9 cellular contexts compared by ENCODE assay signal in genomic region chr17:35809855-35810461, GRCh38. TPM values are rescaled to one million over a fixed set of nuclear protein-coding genes. Genes with fewer than 3 reads are reported as not detected.
DNase-seq lines count a peak whose midpoint lies in the region; ATAC-seq and TF ChIP-seq lines count a peak whose summit lies in the region.
"Had no signal": no experiment of that assay in that cellular context is flagged by ENCODE, and none has a peak within 500 bp of the region (broad histone marks: within the 10 kb centered on the region; RNA-seq: fewer than 3 reads in every experiment).

No MANE protein-coding gene starts in this region.

- no peak for TF ChIP-seq POLR2A in ovary (IDR thresholded peaks at IDR 0.05)

- POLR2A ChIA-PET in activated CD4-positive, alpha-beta T cell treated with anti-CD3 and anti-CD28 coated beads for 36 hours (lab: Charles Lee) = interaction anchor here (0.6 to 3.6 kb wide), 3 partner anchors 45 to 831 kb away, joined by 3 to 37 read pairs (median 5); no protein-coding TSS in a partner anchor

- CTCF ChIA-PET in activated CD4-positive, alpha-beta T cell treated with anti-CD3 and anti-CD28 coated beads for 36 hours (lab: Charles Lee) = interaction anchor here (0.6 to 6.4 kb wide), 14 partner anchors 10 to 1207 kb away, joined by 3 to 123 read pairs (median 4); partner anchors contain the start of genes C17orf50 and MMP28

- no peaks in the 10 kb centered on the region for H3K27me3 ChIP-seq in ovary

- ATAC-seq in activated CD4-positive, alpha-beta T cell treated with anti-CD3 and anti-CD28 coated beads for 36 hours = peak; percentile 4
- no peak for ATAC-seq in GM21390 (IDR thresholded peaks at IDR 0.05; ENCODE audit: unreplicated experiment)

- TF ChIP-seq EP300 in ovary (IDR thresholded peaks at IDR 0.05) = no peak

- DNase-seq in activated CD4-positive, alpha-beta T cell treated with anti-CD3 and anti-CD28 coated beads for 36 hours = no peak
- no peak for DNase-seq in activated CD4-positive, alpha-beta T cell treated with anti-CD3 and anti-CD28 coated beads, Interleukin-2, amount 50 U/mL, for 48 hours
- DNase-seq in RPMI8226 = peak; percentile 20
- DNase-seq in epithelial cell of proximal tubule (ENCODE audit: low read depth) = no peak
- no peak for DNase-seq in ovary
- no peak for DNase-seq in GM19238 (ENCODE audit: insufficient read length, low spot score)
- no peak for DNase-seq in ureter (ENCODE audit: low spot score)

- peaks cover 34% of the 10 kb centered on the region for H3K36me3 Mint-ChIP-seq in activated CD4-positive, alpha-beta T cell treated with anti-CD3 and anti-CD28 coated beads for 36 hours (ENCODE audit: low read depth)

- 0 to 1% (median 0%) methylated on average over 15 to 24 of the region's 24 CpGs for WGBS in ovary, 3 donors

- H3K27ac ChIP-seq in ovary = peak overlapping the region; percentile 84 to 89

- no peaks in the 10 kb centered on the region for H3K36me3 ChIP-seq in ovary

- H3K4me3 Mint-ChIP-seq in activated CD4-positive, alpha-beta T cell treated with anti-CD3 and anti-CD28 coated beads for 36 hours = peak overlapping the region; percentile 78

- H3K4me1 ChIP-seq in ovary (ENCODE audit: insufficient read depth) = peaks cover 6% of the 10 kb centered on the region

- no peaks in the 10 kb centered on the region for H3K9me3 Mint-ChIP-seq in activated CD4-positive, alpha-beta T cell treated with anti-CD3 and anti-CD28 coated beads for 36 hours (ENCODE audit: low read depth)

- peaks cover 56% of the 10 kb centered on the region for H3K4me1 Mint-ChIP-seq in activated CD4-positive, alpha-beta T cell treated with anti-CD3 and anti-CD28 coated beads for 36 hours

- H3K27me3 Mint-ChIP-seq in activated CD4-positive, alpha-beta T cell treated with anti-CD3 and anti-CD28 coated beads for 36 hours = no peaks in the 10 kb centered on the region

- H3K27ac Mint-ChIP-seq in activated CD4-positive, alpha-beta T cell treated with anti-CD3 and anti-CD28 coated beads for 36 hours = peak overlapping the region; percentile 97

- H3K4me3 ChIP-seq in epithelial cell of proximal tubule (ENCODE audit: low read depth, low read length) (peak overlapping the region; percentile 85), ovary (peak overlapping the region; percentile 96)

- intact Hi-C loops in activated CD4-positive, alpha-beta T cell treated with anti-CD3 and anti-CD28 coated beads for 36 hours (cut with DNase I, micrococcal nuclease) = loop anchor here (1.0 to 10.0 kb wide), 17 partner anchors 46 to 848 kb away; partner anchors contain the start of genes SLFN5 (in 2 of the 2), AP2B1 (in 1 of the 2), CCT6B (in 1 of the 2) and GGNBP2 (in 1 of the 2)
- intact Hi-C loops in ovary (cut with DNase I) = loop anchor here in 2 of 4 donors (5.0 kb wide), 2 partner anchors 43 to 48 kb away; partner anchors contain the start of gene C17orf50 (in 1 of the 2)

- no peaks in the 10 kb centered on the region for H3K9me3 ChIP-seq in ovary

- TF ChIP-seq CTCF in epithelial cell of proximal tubule (conservative IDR thresholded peaks at IDR 0.05; ENCODE audit: low read depth, low read length) = no peak
- no peak for TF ChIP-seq CTCF in ovary (IDR thresholded peaks at IDR 0.05)

RNA-seq across cellular contexts. Expression of gene TAF15, which starts 0.7 kb away (rescaled TPM):
- total RNA-seq in activated CD4-positive, alpha-beta T cell treated with anti-CD3 and anti-CD28 coated beads for 36 hours = 100 to 1,000 TPM; 316 to 330 TPM
- total RNA-seq in epithelial cell of proximal tubule (17.3 and 28.1 TPM in 2 replicates), ovary (100 to 1,000 TPM in 5 of 7 donors, 10 to 100 TPM in 2; 30.2 to 162 (median 126) TPM), ureter (269 TPM)
- polyA plus RNA-seq in ovary = 100 to 1,000 TPM in 1 of 2 donors, 10 to 100 TPM in 1; 88.9 to 223 TPM

RNA-seq across cellular contexts. Expression of gene MMP28, which starts 14.5 kb away (rescaled TPM):
- total RNA-seq in activated CD4-positive, alpha-beta T cell treated with anti-CD3 and anti-CD28 coated beads for 36 hours = under 1 TPM in 1 of 2 experiments, not detected in 1; 0.09 TPM
- not detected in 2 replicates for total RNA-seq in epithelial cell of proximal tubule
- total RNA-seq in ovary = 10 to 100 TPM in 1 of 7 donors, 1 to 10 TPM in 4, under 1 TPM in 2; 0.25 to 33.3 (median 3.3) TPM
- 1 to 10 TPM; 5.9 to 7.1 TPM for polyA plus RNA-seq in ovary
- total RNA-seq in ureter = 23.5 TPM

RNA-seq across cellular contexts. Expression of gene C17orf50, which starts 49.3 kb away (rescaled TPM):
- not detected for total RNA-seq in activated CD4-positive, alpha-beta T cell treated with anti-CD3 and anti-CD28 coated beads for 36 hours
- 1.0 TPM in 1 of 2 replicates, not detected in the other for total RNA-seq in epithelial cell of proximal tubule
- not detected for total RNA-seq in ovary
- not detected for polyA plus RNA-seq in ovary
- not detected for total RNA-seq in ureter
- total RNA-seq: dermis microvascular lymphatic vessel endothelial cell had no signal

RNA-seq across cellular contexts. Expression of gene GAS2L2, which starts 56.9 kb away (rescaled TPM):
- total RNA-seq in activated CD4-positive, alpha-beta T cell treated with anti-CD3 and anti-CD28 coated beads for 36 hours = under 1 TPM in 1 of 2 experiments, not detected in 1; 0.07 TPM
- total RNA-seq in epithelial cell of proximal tubule (not detected in 2 replicates), ovary (1 to 10 TPM in 2 of 7 donors, under 1 TPM in 3, not detected in 2; 0.37 to 9.0 (median 0.62) TPM), ureter (not detected)
- polyA plus RNA-seq in ovary = under 1 TPM in 1 of 2 donors, not detected in 1; 0.02 TPM
- total RNA-seq: dermis microvascular lymphatic vessel endothelial cell had no signal

RNA-seq across cellular contexts. Expression of gene HEATR9, which starts 58.7 kb away (rescaled TPM):
- under 1 TPM in 1 of 2 experiments, not detected in 1; 0.18 TPM for total RNA-seq in activated CD4-positive, alpha-beta T cell treated with anti-CD3 and anti-CD28 coated beads for 36 hours
- total RNA-seq in epithelial cell of proximal tubule (not detected in 2 replicates), ovary (not detected), ureter (0.21 TPM)
- under 1 TPM in 1 of 2 donors, not detected in 1; 0.18 TPM for polyA plus RNA-seq in ovary
- total RNA-seq: dermis microvascular lymphatic vessel endothelial cell had no signal
